In the genomic region with DNA sequence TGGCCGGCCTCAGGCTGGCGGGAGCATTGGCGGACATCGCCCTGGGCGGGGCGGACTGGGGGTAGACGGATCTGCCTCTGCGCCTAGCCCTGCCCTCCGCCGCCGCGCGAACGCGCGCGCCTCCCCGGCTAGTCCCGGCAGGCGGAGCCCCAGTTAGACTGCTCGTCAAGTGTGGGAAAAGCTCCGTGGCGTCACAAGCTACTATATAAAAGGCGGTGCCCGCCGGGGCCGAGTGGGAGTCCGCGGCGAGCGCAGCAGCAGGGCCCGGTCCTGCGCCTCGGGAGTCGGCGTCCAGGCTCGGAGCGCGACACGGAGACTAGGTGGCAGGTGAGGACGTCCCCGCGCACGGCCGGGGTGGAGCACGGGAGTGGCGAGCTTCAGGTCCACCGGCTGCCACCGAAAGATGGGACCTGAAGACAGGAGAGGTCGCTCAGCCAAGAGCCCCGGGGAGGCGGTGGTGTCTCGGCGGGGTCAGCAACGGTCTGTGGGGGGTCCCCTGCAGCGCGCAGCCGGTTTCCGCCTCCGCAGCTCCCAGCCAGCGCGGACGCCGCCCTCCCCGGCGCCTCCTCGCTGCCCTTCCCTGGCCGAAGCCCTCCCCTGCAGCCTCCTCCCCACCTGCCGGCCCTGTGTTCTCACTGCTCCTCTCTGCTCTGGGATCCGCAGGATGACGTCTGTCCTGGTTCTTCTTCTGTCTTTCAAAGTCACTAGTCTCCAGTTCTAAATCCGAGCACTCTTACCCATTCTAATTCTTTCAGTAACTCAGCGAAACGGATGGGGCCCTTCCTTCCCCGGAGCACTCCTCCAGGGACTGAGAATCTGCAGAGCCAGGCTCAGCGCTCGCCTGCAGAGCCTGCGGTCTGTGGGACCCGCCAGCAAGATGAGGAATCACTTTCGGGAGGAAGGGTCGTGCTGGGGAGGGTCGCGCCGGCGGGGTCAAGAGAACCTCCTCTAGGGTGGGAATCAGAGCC, we compare ENCODE assay signal across 8 cellular contexts. TPM values are rescaled to one million over a fixed set of nuclear protein-coding genes. Genes with fewer than 3 reads are reported as not detected.
DNase-seq lines count a peak whose midpoint lies in the region; ATAC-seq and TF ChIP-seq lines count a peak whose summit lies in the region.

No MANE protein-coding gene starts in this region.

- H3K9me3 Mint-ChIP-seq in CD4-positive, alpha-beta memory T cell, result peaks cover 0 to 6% (median 0%) of the 10 kb centered on the region in 8 donors
- H3K9me3 Mint-ChIP-seq in endodermal cell (peaks cover 34% of the 10 kb centered on the region), mesothelial cell of epicardium (peaks cover 3% of the 10 kb centered on the region)

- CTCF ChIA-PET in CD4-positive, alpha-beta memory T cell (lab: Charles Lee; ENCODE audit: partially characterized antibody), result interaction anchor here (0.6 to 1.2 kb wide), 13 partner anchors 10 to 668 kb away, joined by 3 to 20 read pairs (median 3); partner anchors contain the start of gene NQO2

- peak overlapping the region; percentile 88 to 99 (median 92) for H3K27ac Mint-ChIP-seq in CD4-positive, alpha-beta memory T cell
- H3K27ac Mint-ChIP-seq in endodermal cell (peak overlapping the region; percentile 33), mesothelial cell of epicardium (peak overlapping the region; percentile 77)

- peak overlapping the region; percentile 85 to 100 (median 92) for H3K4me3 Mint-ChIP-seq in CD4-positive, alpha-beta memory T cell
- peak overlapping the region; percentile 66 for H3K4me3 Mint-ChIP-seq in endodermal cell
- peak overlapping the region; percentile 82 for H3K4me3 Mint-ChIP-seq in mesothelial cell of epicardium

- no peak for TF ChIP-seq CTCF in endodermal cell (conservative IDR thresholded peaks at IDR 0.05)
- TF ChIP-seq CTCF in mesothelial cell of epicardium (IDR thresholded peaks at IDR 0.05; ENCODE audit: unreplicated experiment), result no peak

- peak overlapping the region; percentile 54 to 66 for H3K4me3 ChIP-seq in CD4-positive, alpha-beta memory T cell (ENCODE audit: low read length in 2 of 2)
- peak overlapping the region; percentile 92 for H3K4me3 ChIP-seq in endodermal cell (ENCODE audit: low read length)

- peak; percentile 68 for ATAC-seq in GM19397 (IDR thresholded peaks at IDR 0.05; ENCODE audit: unreplicated experiment)
- ATAC-seq in HG03571 (IDR thresholded peaks at IDR 0.05; ENCODE audit: unreplicated experiment), result peak; percentile 51

- POLR2A ChIA-PET in CD4-positive, alpha-beta memory T cell (lab: Charles Lee; ENCODE audit: partially characterized antibody), result interaction anchor here (0.6 to 1.6 kb wide), 27 partner anchors 9 to 1072 kb away, joined by 3 to 48 read pairs (median 4); partner anchors contain the start of genes NQO2, SERPINB1, TUBB2A and WRNIP1

- no peaks in the 10 kb centered on the region for H3K27me3 ChIP-seq in CD4-positive, alpha-beta memory T cell (ENCODE audit: insufficient read depth, low read length)
- no peaks in the 10 kb centered on the region for H3K27me3 ChIP-seq in endodermal cell (ENCODE audit: control insufficient read depth, insufficient read depth, low read length, poor library complexity, severe bottlenecking)

- no peaks in the 10 kb centered on the region for H3K36me3 ChIP-seq in CD4-positive, alpha-beta memory T cell (ENCODE audit: insufficient read depth, low read length)
- H3K36me3 ChIP-seq in endodermal cell (ENCODE audit: control insufficient read depth, insufficient read depth, low read length), result no peaks in the 10 kb centered on the region

- H3K4me1 ChIP-seq in CD4-positive, alpha-beta memory T cell (ENCODE audit: insufficient read depth, low read length), result peaks cover 33% of the 10 kb centered on the region
- H3K4me1 ChIP-seq in endodermal cell (ENCODE audit: control insufficient read depth, insufficient read depth, low read length), result no peaks in the 10 kb centered on the region

- H3K27me3 Mint-ChIP-seq in CD4-positive, alpha-beta memory T cell, result no peaks in the 10 kb centered on the region
- H3K27me3 Mint-ChIP-seq in endodermal cell (ENCODE audit: insufficient read depth), result peaks cover 32% of the 10 kb centered on the region
- peaks cover 4% of the 10 kb centered on the region for H3K27me3 Mint-ChIP-seq in mesothelial cell of epicardium (ENCODE audit: low read depth)

- peaks cover 24 to 54% (median 35%) of the 10 kb centered on the region in 4 donors for H3K4me1 Mint-ChIP-seq in CD4-positive, alpha-beta memory T cell
- no peaks in the 10 kb centered on the region for H3K4me1 Mint-ChIP-seq in endodermal cell
- peaks cover 11% of the 10 kb centered on the region for H3K4me1 Mint-ChIP-seq in mesothelial cell of epicardium

- no peaks in the 10 kb centered on the region for H3K9me3 ChIP-seq in CD4-positive, alpha-beta memory T cell (ENCODE audit: control insufficient read depth in 1 of 2, low read length in 2 of 2)
- peaks cover 9% of the 10 kb centered on the region for H3K9me3 ChIP-seq in endodermal cell (ENCODE audit: control insufficient read depth, low read length)

- H3K9ac ChIP-seq in endodermal cell (ENCODE audit: extremely low read depth, low read length, poor library complexity, severe bottlenecking), result peak overlapping the region; percentile 63

- 1% methylated on average over 47 to 85 of the region's 85 CpGs for WGBS in endodermal cell (ENCODE audit: insufficient coverage in 1 of 2, insufficient read length in 1 of 2), 2 experiments

- intact Hi-C loops in CD4-positive, alpha-beta memory T cell (cut with micrococcal nuclease), result loop anchor here (1.0 to 2.0 kb wide), 2 partner anchors 54 to 215 kb away; partner anchors contain the start of gene BPHL

- peaks cover 0 to 10% of the 10 kb centered on the region in 2 donors for H3K36me3 Mint-ChIP-seq in CD4-positive, alpha-beta memory T cell
- H3K36me3 Mint-ChIP-seq in endodermal cell (ENCODE audit: low read depth) (peaks cover 16% of the 10 kb centered on the region), mesothelial cell of epicardium (no peaks in the 10 kb centered on the region)

- DNase-seq in CD4-positive, alpha-beta memory T cell, result peak; percentile 86 to 92 (median 87)
- peak; percentile 95 for DNase-seq in NOMO-1 treated with dmso at 0.1 percent for 144 hours (lab: John Stamatoyannopoulos, UW; ENCODE audit: unreplicated experiment)
- peak; percentile 90 for DNase-seq in activated CD8-positive, alpha-beta memory T cell treated with anti-CD3 and anti-CD28 coated beads, Interleukin-2, amount 50 U/mL, for 4 hours
- peak; percentile 92 for DNase-seq in endodermal cell
- DNase-seq in mesothelial cell of epicardium (ENCODE audit: low spot score in 2 of 2, unreplicated experiment in 2 of 2), result peak; percentile 58 to 82
- DNase-seq in stimulated activated CD8-positive, alpha-beta memory T cell treated with anti-CD3 and anti-CD28 coated beads, Interleukin-15, amount 100 ng/mL, for 4 hours (ENCODE audit: low read depth in 2 of 2), result peak; percentile 83 to 86

- H3K27ac ChIP-seq in CD4-positive, alpha-beta memory T cell (ENCODE audit: low read depth, low read length), result peak overlapping the region; percentile 73
- H3K27ac ChIP-seq in endodermal cell (ENCODE audit: low read depth, low read length), result no peak overlapping the region

RNA-seq across cellular contexts. Expression of gene RIPK1, which starts 4.3 kb away (rescaled TPM):
- total RNA-seq in CD4-positive, alpha-beta memory T cell, result 10 to 100 TPM; 38.7 to 39.0 TPM
- 10 to 100 TPM; 13.1 to 31.0 TPM for polyA plus RNA-seq in CD4-positive, alpha-beta memory T cell
- total RNA-seq in endodermal cell (10 to 100 TPM; 10.2 to 18.7 TPM), mesothelial cell of epicardium (17.5 to 18.4 TPM (median 17.6 TPM) in 3 replicates)
- polyA plus RNA-seq in endodermal cell (2013, experiment 1 of 2), result 10.6 TPM
- polyA plus RNA-seq in endodermal cell (2013, experiment 2 of 2), result 10.9 TPM

RNA-seq across cellular contexts. Expression of gene BPHL, which starts 54.5 kb away (rescaled TPM):
- total RNA-seq in CD4-positive, alpha-beta memory T cell, result 10 to 100 TPM; 11.9 to 13.7 TPM
- 1 to 10 TPM; 8.1 to 8.4 TPM for polyA plus RNA-seq in CD4-positive, alpha-beta memory T cell
- total RNA-seq in endodermal cell (10 to 100 TPM; 42.8 to 42.9 TPM), mesothelial cell of epicardium (41.5 to 49.2 TPM (median 43.8 TPM) in 3 replicates)
- 33.5 TPM for polyA plus RNA-seq in endodermal cell (2013, experiment 1 of 2)
- 32.0 TPM for polyA plus RNA-seq in endodermal cell (2013, experiment 2 of 2)

Comparison
In these comparisons a context has a peak if more than half of its experiments do, and no peak if none do; other contexts are left out.
1. H3K27ac Mint-ChIP-seq: peak in every context shown above with its lines; median percentile 92 in CD4-positive, alpha-beta memory T cell; 77 in mesothelial cell of epicardium; 33 in endodermal cell.